Comparison of ENCODE assay signal across 18 cellular contexts in the genomic region with DNA sequence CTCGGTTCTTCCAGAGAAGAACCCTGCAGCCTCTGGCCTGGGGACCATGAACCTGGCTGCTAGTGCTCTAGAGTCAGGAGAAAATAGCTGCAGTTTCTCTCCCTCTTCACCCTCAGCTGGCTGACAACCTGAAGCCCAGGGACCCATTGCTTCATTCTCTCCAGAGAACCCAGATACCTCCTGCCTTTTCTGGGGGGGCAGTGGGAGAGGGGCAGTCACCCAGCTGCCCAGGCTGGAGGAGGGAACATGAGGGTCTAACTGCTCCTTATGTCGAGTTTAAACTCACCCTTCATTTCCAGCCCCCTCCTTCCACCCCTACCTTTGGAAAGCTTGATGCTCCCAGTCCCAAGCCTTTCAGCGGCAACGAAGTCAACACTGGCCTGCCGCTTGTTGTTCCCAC.
"Had no signal": no experiment of that assay in that cellular context is flagged by ENCODE, and none has a peak within 500 bp of the region (broad histone marks: within the 10 kb centered on the region; RNA-seq: fewer than 3 reads in every experiment).

No MANE protein-coding gene starts in this region.

- DNase-seq: activated B cell treated with CpG ODN at 0.5 μM for 24 hours; activated CD4-positive, alpha-beta T cell treated with anti-CD3 and anti-CD28 coated beads for 48 hours; activated effector memory CD4-positive, alpha-beta T cell treated with Interleukin-2 at 50 U/mL for 16 hours; activated naive CD4-positive, alpha-beta T cell treated with anti-CD3 and anti-CD28 coated beads, Interleukin-2, amount 50 U/mL, for 16 hours; activated T-cell treated with anti-CD3 and anti-CD28 coated beads, Interleukin-2, amount 50 U/mL, for 1 hour; amygdala; caudate nucleus; colonic mucosa; islet precursor cell; uterus had no signal

- ATAC-seq: body of pancreas, esophagus mucosa, pancreas, sciatic nerve had no signal

- H3K36me3 ChIP-seq: colonic mucosa, neural progenitor cell, pancreas, tibial nerve, uterus had no signal

- H3K36me3 Mint-ChIP-seq: mesothelial cell of epicardium, neural progenitor cell had no signal

- H3K27me3 ChIP-seq: body of pancreas, colonic mucosa, neural progenitor cell, pancreas, uterus had no signal

- H3K4me1 Mint-ChIP-seq: activated B cell treated with CpG ODN at 0.5 μM for 24 hours, mesothelial cell of epicardium had no signal

- H3K4me1 ChIP-seq: colonic mucosa, neural progenitor cell, pancreas, uterus had no signal

- H3K4me3 ChIP-seq: body of pancreas, colonic mucosa, lung, neural progenitor cell, pancreas, tibial nerve, uterus had no signal

- H3K9me3 ChIP-seq: body of pancreas, colonic mucosa, pancreas, tibial nerve, uterus had no signal

- H3K27ac ChIP-seq: body of pancreas, colonic mucosa, neural progenitor cell, pancreas, tibial nerve, uterus had no signal

- H3K27ac Mint-ChIP-seq: activated B cell treated with CpG ODN at 0.5 μM for 24 hours, mesothelial cell of epicardium had no signal

- H3K9me3 Mint-ChIP-seq: activated B cell treated with CpG ODN at 0.5 μM for 24 hours, mesothelial cell of epicardium had no signal

- H3K4me3 Mint-ChIP-seq: activated B cell treated with CpG ODN at 0.5 μM for 24 hours, mesothelial cell of epicardium, neural progenitor cell had no signal

- H2AFZ ChIP-seq: neural progenitor cell had no signal

- H3K4me2 ChIP-seq: neural progenitor cell had no signal
